In the genomic region with DNA sequence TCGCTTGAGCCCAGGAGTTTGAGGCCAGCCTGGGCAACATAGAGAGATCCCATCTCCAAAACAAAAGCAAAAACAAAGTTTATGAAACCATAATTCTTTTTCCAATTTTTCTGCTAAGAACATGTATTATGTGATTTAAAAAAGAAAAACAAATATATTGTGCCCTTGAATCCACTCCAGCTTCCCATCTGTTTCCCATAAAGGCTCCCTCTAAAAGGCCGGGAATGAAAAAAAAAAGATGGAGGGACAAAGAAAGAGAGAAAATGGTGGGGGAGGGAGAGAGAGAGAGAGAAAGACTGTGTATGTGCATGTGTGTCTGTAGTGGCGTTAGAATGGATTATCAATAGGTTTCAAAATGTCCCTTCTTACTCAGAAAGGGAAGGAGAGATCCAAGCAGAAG, we compare ENCODE assay signal across 1 cellular context.
TF ChIP-seq lines count a peak whose summit lies in the region.

No MANE protein-coding gene starts in this region.

TF ChIP-seq in IMR-90, 13 proteins besides CTCF, POLR2A, EP300 and RAD21 (continued from another document):
- TF ChIP-seq USF2 (IDR thresholded peaks at IDR 0.05; ENCODE audit: low read depth, low read length), result no peak
- no peak for TF ChIP-seq SMC3 (IDR thresholded peaks at IDR 0.05; ENCODE audit: low read depth, low read length)
- no peak for TF ChIP-seq MXI1 (IDR thresholded peaks at IDR 0.05; ENCODE audit: borderline replicate concordance, low read depth, low read length)
